8 cellular contexts compared by ENCODE assay signal in genomic region chr17:21098934-21099687, GRCh38. TPM values are rescaled to one million over a fixed set of nuclear protein-coding genes. Genes with fewer than 3 reads are reported as not detected.
DNase-seq lines count a peak whose midpoint lies in the region; ATAC-seq and TF ChIP-seq lines count a peak whose summit lies in the region.

No MANE protein-coding gene starts in this region.

- no peaks in the 10 kb centered on the region for H3K27me3 Mint-ChIP-seq in naive thymus-derived CD4-positive, alpha-beta T cell

- H3K9me3 Mint-ChIP-seq in naive thymus-derived CD4-positive, alpha-beta T cell = no peaks in the 10 kb centered on the region

- H3K4me3 Mint-ChIP-seq in naive thymus-derived CD4-positive, alpha-beta T cell = peak overlapping the region; percentile 86 to 96 (median 90)

- H3K27ac ChIP-seq in esophagus squamous epithelium = no peak overlapping the region
- H3K27ac ChIP-seq in naive thymus-derived CD4-positive, alpha-beta T cell (ENCODE audit: low read depth, low read length) = no peak overlapping the region

- TF ChIP-seq POLR2A in esophagus squamous epithelium (IDR thresholded peaks at IDR 0.05) = no peak

- no peaks in the 10 kb centered on the region for H3K36me3 ChIP-seq in esophagus squamous epithelium
- H3K36me3 ChIP-seq in naive thymus-derived CD4-positive, alpha-beta T cell (ENCODE audit: control insufficient read depth in 2 of 3, insufficient read depth in 3 of 3, low read length in 3 of 3) = no peaks in the 10 kb centered on the region

- ATAC-seq in GM21528 (IDR thresholded peaks at IDR 0.05; ENCODE audit: low FRiP score, unreplicated experiment) = peak; percentile 96
- peak; percentile 96 for ATAC-seq in naive thymus-derived CD4-positive, alpha-beta T cell

- no peaks in the 10 kb centered on the region for H3K27me3 ChIP-seq in esophagus squamous epithelium
- H3K27me3 ChIP-seq in naive thymus-derived CD4-positive, alpha-beta T cell (ENCODE audit: control insufficient read depth in 2 of 2, insufficient read depth in 2 of 2, low read length in 2 of 2) = no peaks in the 10 kb centered on the region

- peak overlapping the region; percentile 32 to 69 (median 47) for H3K4me3 ChIP-seq in esophagus squamous epithelium
- H3K4me3 ChIP-seq in naive thymus-derived CD4-positive, alpha-beta T cell (ENCODE audit: low read length) = peak overlapping the region; percentile 70

- H3K4me1 Mint-ChIP-seq in naive thymus-derived CD4-positive, alpha-beta T cell = peaks cover 11 to 24% (median 16%) of the 10 kb centered on the region in 7 donors

- H3K4me1 ChIP-seq in esophagus squamous epithelium = peaks cover 0 to 18% (median 10%) of the 10 kb centered on the region in 3 donors
- peaks cover 0 to 4% of the 10 kb centered on the region in 2 donors for H3K4me1 ChIP-seq in naive thymus-derived CD4-positive, alpha-beta T cell (ENCODE audit: control insufficient read depth in 2 of 2, insufficient read depth in 2 of 2, low read length in 2 of 2)

- peak overlapping the region in 7 of 9 donors; percentile 3 to 94 (median 31) for H3K27ac Mint-ChIP-seq in naive thymus-derived CD4-positive, alpha-beta T cell

- POLR2A ChIA-PET in naive thymus-derived CD4-positive, alpha-beta T cell (lab: Charles Lee) = interaction anchor here (0.5 to 1.4 kb wide), 6 partner anchors 16 to 94 kb away, joined by 3 to 6 read pairs (median 4); partner anchors contain the start of gene USP22

- intact Hi-C loops in esophagus squamous epithelium (cut with DNase I) = no loop called here
- intact Hi-C loops in naive thymus-derived CD4-positive, alpha-beta T cell (cut with micrococcal nuclease) = loop anchor here (1.0 kb wide), 3 partner anchors 27 to 115 kb away; partner anchors contain the start of genes DHRS7B (in 2 of the 2), USP22 (in 2 of the 2) and TMEM11 (in 1 of the 2)

- CTCF ChIA-PET in naive thymus-derived CD4-positive, alpha-beta T cell (lab: Charles Lee) = interaction anchor here (0.6 to 1.4 kb wide), 5 partner anchors 10 to 154 kb away, joined by 3 to 6 read pairs (median 4); no protein-coding TSS in a partner anchor

- DNase-seq in DMS153 (lab: John Stamatoyannopoulos, UW) (peak; percentile 43), HuH-7 (ENCODE audit: low spot score) (peak; percentile 30), OCI-M1 (lab: John Stamatoyannopoulos, UW) (peak; percentile 96), activated T-cell treated with anti-CD3 and anti-CD28 coated beads for 4 hours (peak; percentile 33), esophagus squamous epithelium (lab: John Stamatoyannopoulos, UW) (no peak)
- peak; percentile 16 to 76 (median 67) for DNase-seq in naive thymus-derived CD4-positive, alpha-beta T cell
- peak; percentile 58 for DNase-seq in stimulated activated naive CD4-positive, alpha-beta T cell treated with Interleukin-2 at 50 U/mL for 16 hours (lab: John Stamatoyannopoulos, UW)

- H3K9me3 ChIP-seq in esophagus squamous epithelium = no peaks in the 10 kb centered on the region
- no peaks in the 10 kb centered on the region for H3K9me3 ChIP-seq in naive thymus-derived CD4-positive, alpha-beta T cell (ENCODE audit: control insufficient read depth in 2 of 3, low read length in 3 of 3)

- TF ChIP-seq CTCF in esophagus squamous epithelium (IDR thresholded peaks at IDR 0.05) = no peak

- WGBS in esophagus squamous epithelium, 2 donors = 0 to 1% methylated on average over 13 to 22 of the region's 29 CpGs

- H3K36me3 Mint-ChIP-seq in naive thymus-derived CD4-positive, alpha-beta T cell = no peaks in the 10 kb centered on the region

RNA-seq across cellular contexts. Expression of gene DHRS7B, which starts 27.7 kb away (rescaled TPM):
- total RNA-seq in esophagus squamous epithelium = 10 to 100 TPM; 18.8 to 32.4 (median 22.3) TPM
- 10 to 100 TPM in 2 of 5 experiments, 1 to 10 TPM in 3; 7.5 to 15.1 (median 10.0) TPM for total RNA-seq in naive thymus-derived CD4-positive, alpha-beta T cell
- 10 to 100 TPM in 1 of 2 donors, 1 to 10 TPM in 1; 5.9 to 13.7 TPM for polyA plus RNA-seq in naive thymus-derived CD4-positive, alpha-beta T cell

RNA-seq across cellular contexts. Expression of gene USP22, which starts 56.3 kb away (rescaled TPM):
- 10 to 100 TPM; 61.7 to 91.2 (median 78.0) TPM for total RNA-seq in esophagus squamous epithelium
- total RNA-seq in naive thymus-derived CD4-positive, alpha-beta T cell = 100 to 1,000 TPM; 134 to 172 (median 159) TPM
- 10 to 100 TPM; 35.0 to 50.7 TPM for polyA plus RNA-seq in naive thymus-derived CD4-positive, alpha-beta T cell
